20 cellular contexts compared by ENCODE assay signal in genomic region chr15:46344115-46344749, GRCh38.
DNase-seq lines count a peak whose midpoint lies in the region; ATAC-seq and TF ChIP-seq lines count a peak whose summit lies in the region.
"Had no signal": no experiment of that assay in that cellular context is flagged by ENCODE, and none has a peak within 500 bp of the region (broad histone marks: within the 10 kb centered on the region; RNA-seq: fewer than 3 reads in every experiment).

No MANE protein-coding gene starts in this region.

- TF ChIP-seq CTCF in body of pancreas (IDR thresholded peaks at IDR 0.05), result no peak
- TF ChIP-seq CTCF in GM20000 (IDR thresholded peaks at IDR 0.05; ENCODE audit: extremely low read depth, missing control alignments), result no peak

- DNase-seq in NCI-H2107 treated with DMSO at 0.1 percent for 48 hours (lab: John Stamatoyannopoulos, UW; ENCODE audit: unreplicated experiment) (peak; percentile 18), NCI-H2107 (lab: John Stamatoyannopoulos, UW) (no peak), body of pancreas (peak in 3 of 4 donors; percentile 15 to 20 (median 16)), kidney tubule cell (ENCODE audit: low spot score) (peak; percentile 95), GM20000 (ENCODE audit: low spot score) (no peak)
- no peak for DNase-seq in stimulated activated CD4-positive, alpha-beta T cell treated with anti-CD3 and anti-CD28 coated beads, Interleukin-1b, Interleukin-23, amount 100 ng/mL, for 48 hours
- DNase-seq: activated CD4-positive, alpha-beta T cell treated with anti-CD3 and anti-CD28 coated beads for 48 hours; activated effector memory CD4-positive, alpha-beta T cell treated with Interleukin-2 at 50 U/mL for 16 hours; immature natural killer cell; IMR-90; naive thymus-derived CD4-positive, alpha-beta T cell; NCI-H226; NK-92 treated with Interleukin-12 subunit alpha and Interleukin-12 subunit beta, amount 100 ng/mL, for 24 hours; stimulated activated naive B cell treated with anti-CD40 and anti-IgM and Interleukin-4, amounts not matched to agents 10 μg/mL and 1 μg/mL and 100 μg/mL, for 72 hours; thyroid gland had no signal

- H3K4me3 ChIP-seq in body of pancreas, result no peak overlapping the region
- H3K4me3 ChIP-seq: lung, thyroid gland had no signal

- peaks cover 3% of the 10 kb centered on the region for H3K4me1 ChIP-seq in body of pancreas
- H3K4me1 ChIP-seq: thyroid gland had no signal

- ATAC-seq in body of pancreas (peak; percentile 94), HG03460 (IDR thresholded peaks at IDR 0.05; ENCODE audit: unreplicated experiment) (no peak), HG02884 (IDR thresholded peaks at IDR 0.05; ENCODE audit: unreplicated experiment) (no peak)
- ATAC-seq: naive thymus-derived CD4-positive, alpha-beta T cell; SK-N-SH treated with all-trans-retinoic acid at 6 μM for 48 hours; stimulated activated naive B cell treated with anti-CD40 and anti-IgM and Interleukin-4, amounts not matched to agents 10 μg/mL and 1 μg/mL and 100 μg/mL, for 72 hours had no signal

- 39 to 42% methylated on average over 2 of the region's 2 CpGs for WGBS in body of pancreas, 2 donors

- H3K27me3 ChIP-seq in body of pancreas, result no peaks in the 10 kb centered on the region
- H3K27me3 ChIP-seq: thyroid gland had no signal

- intact Hi-C loops in body of pancreas (cut with DNase I), result no loop called here

- H3K9me3 ChIP-seq in body of pancreas, result no peaks in the 10 kb centered on the region
- H3K9me3 ChIP-seq: thyroid gland had no signal

- H3K27ac ChIP-seq in body of pancreas, result peak overlapping the region; percentile 54 to 85 (median 67)
- H3K27ac ChIP-seq: C4-2B, thyroid gland had no signal

- H3K36me3 ChIP-seq in body of pancreas (replicated peaks in 1 of 2; ENCODE audit: insufficient read depth in 1 of 2, low read depth in 2 of 2), result no peaks in the 10 kb centered on the region
- H3K36me3 ChIP-seq: thyroid gland had no signal

- TF ChIP-seq POLR2A in body of pancreas (IDR thresholded peaks at IDR 0.05), result peak in 1 of 3 donors; percentile 45

Comparison
In these comparisons a context has a peak if more than half of its experiments do, and no peak if none do; other contexts are left out.
1. DNase-seq: peak in NCI-H2107 treated with DMSO at 0.1 percent for 48 hours (single experiment), body of pancreas (3 of 4) and kidney tubule cell (single experiment); none in NCI-H2107 (single experiment), GM20000 (single experiment) and stimulated activated CD4-positive, alpha-beta T cell treated with anti-CD3 and anti-CD28 coated beads, Interleukin-1b, Interleukin-23, amount 100 ng/mL, for 48 hours (single experiment).